8 cellular contexts compared by ENCODE assay signal in genomic region chr17:63842540-63843386, GRCh38. TPM values are rescaled to one million over a fixed set of nuclear protein-coding genes. Genes with fewer than 3 reads are reported as not detected.
DNase-seq lines count a peak whose midpoint lies in the region; ATAC-seq and TF ChIP-seq lines count a peak whose summit lies in the region.

TSS of gene SMARCD2 (minus strand) at chr17:63842685. CDS start at chr17:63842674, 11 bp downstream.

- TF ChIP-seq CTCF in NB4 (IDR thresholded peaks at IDR 0.05; ENCODE audit: low read depth, low read length) (no peak), suprapubic skin (IDR thresholded peaks at IDR 0.05) (no peak)

- H3K4me3 ChIP-seq in NB4 (ENCODE audit: low read depth, low read length) (peak within 1 kb of the TSS; percentile 90), SK-N-MC (peak within 1 kb of the TSS; percentile 90), suprapubic skin (peak within 1 kb of the TSS; percentile 71)

- H3K9me3 ChIP-seq in SK-N-MC (ENCODE audit: low read depth, low read length) (no peaks in the 10 kb centered on the region), suprapubic skin (no peaks in the 10 kb centered on the region)

- peaks cover 46% of the 10 kb centered on the region for H3K4me1 ChIP-seq in suprapubic skin

- no peaks in the 10 kb centered on the region for H3K36me3 ChIP-seq in SK-N-MC (ENCODE audit: insufficient read depth, low read length)
- no peaks in the 10 kb centered on the region for H3K36me3 ChIP-seq in suprapubic skin

- DNase-seq in GM04503 (ENCODE audit: low read depth): peak; percentile 93
- DNase-seq in NB4 (ENCODE audit: low read depth): peak; percentile 98
- peak; percentile 89 for DNase-seq in SK-N-MC (ENCODE audit: low read depth, low spot score)
- DNase-seq in activated naive CD4-positive, alpha-beta T cell treated with anti-CD3 and anti-CD28 coated beads, Interleukin-2, amount 50 U/mL, for 16 hours: peak; percentile 99
- peak; percentile 96 for DNase-seq in germinal center (ENCODE audit: low spot score)
- peak; percentile 83 to 100 (median 98) for DNase-seq in nucleus accumbens (lab: John Stamatoyannopoulos, UW)
- DNase-seq in suprapubic skin (ENCODE audit: low spot score in 2 of 2): peak; percentile 99

- no peak for TF ChIP-seq EP300 in suprapubic skin (IDR thresholded peaks at IDR 0.05)

- peak; percentile 77 for ATAC-seq in HG02571 (IDR thresholded peaks at IDR 0.05; ENCODE audit: unreplicated experiment)

- 0% methylated on average over 58 of the region's 92 CpGs for WGBS in suprapubic skin

- H3K27ac ChIP-seq in SK-N-MC (peak within 1 kb of the TSS; percentile 65; the same call in 1 of the 2 replicates), suprapubic skin (peak within 1 kb of the TSS; percentile 93)

- H3K9ac ChIP-seq in SK-N-MC (ENCODE audit: insufficient read length): peak within 1 kb of the TSS; percentile 83

- no peaks in the 10 kb centered on the region for H3K27me3 ChIP-seq in suprapubic skin

- peak; percentile 25 for TF ChIP-seq POLR2A in NB4 (IDR thresholded peaks at IDR 0.05; ENCODE audit: extremely low read depth, insufficient read length)
- TF ChIP-seq POLR2A in suprapubic skin (IDR thresholded peaks at IDR 0.05): peak; percentile 30 to 88

RNA-seq across cellular contexts. Expression of gene SMARCD2, which starts in this region (rescaled TPM):
- total RNA-seq in suprapubic skin: 100 to 1,000 TPM; 234 to 337 (median 309) TPM

Comparison
In these comparisons a context has a peak if more than half of its experiments do, and no peak if none do; other contexts are left out.
1. Peak in every context shown above with its lines: DNase-seq, ATAC-seq, H3K4me3 ChIP-seq and H3K27ac ChIP-seq.